In genomic region chr5:68252678-68253520, GRCh38 we compare ENCODE assay signal across 8 cellular contexts. TPM values are rescaled to one million over a fixed set of nuclear protein-coding genes. Genes with fewer than 3 reads are reported as not detected.
DNase-seq lines count a peak whose midpoint lies in the region; ATAC-seq and TF ChIP-seq lines count a peak whose summit lies in the region.

No MANE protein-coding gene starts in this region.

- H3K36me3 ChIP-seq in SJCRH30 (no peaks in the 10 kb centered on the region; the same call in 1 of the 2 replicates), brain microvascular endothelial cell (replicated peaks) (no peaks in the 10 kb centered on the region), iPS DF 6.9 (ENCODE audit: control insufficient read depth, insufficient read depth, low read length) (no peaks in the 10 kb centered on the region)

- WGBS in iPS DF 6.9 (ENCODE audit: insufficient coverage, insufficient read length), result no CpG with 5 or more reads among the region's 6 CpGs

- in situ Hi-C loops in brain microvascular endothelial cell (cut with HindIII; ENCODE audit: low pct_ligation_motif_present, low sequenced_read_pairs), result loop anchor here (25.0 kb wide), 1 partner anchor 991 kb away; no protein-coding TSS in a partner anchor

- ATAC-seq in GM18861 (IDR thresholded peaks at IDR 0.05; ENCODE audit: unreplicated experiment) (peak; percentile 58), HG03095 (IDR thresholded peaks at IDR 0.05; ENCODE audit: unreplicated experiment) (no peak)

- no peaks in the 10 kb centered on the region for H3K4me1 ChIP-seq in SJCRH30
- H3K4me1 ChIP-seq in iPS DF 6.9 (ENCODE audit: control insufficient read depth, insufficient read depth, low read length), result peaks cover 6% of the 10 kb centered on the region

- H3K9me3 ChIP-seq in SJCRH30 (replicated peaks) (no peaks in the 10 kb centered on the region), iPS DF 6.9 (ENCODE audit: control insufficient read depth, insufficient read depth, low read length) (no peaks in the 10 kb centered on the region)

- H3K4me3 ChIP-seq in SJCRH30 (no peak overlapping the region), brain microvascular endothelial cell (ENCODE audit: low read depth, low read length) (no peak overlapping the region), iPS DF 6.9 (ENCODE audit: low read length) (no peak overlapping the region), skin epidermis (no peak overlapping the region)

- H3K27ac ChIP-seq in C4-2B, result no peak overlapping the region
- H3K27ac ChIP-seq in SJCRH30, result no peak overlapping the region
- no peak overlapping the region for H3K27ac ChIP-seq in brain microvascular endothelial cell
- H3K27ac ChIP-seq in iPS DF 6.9 (ENCODE audit: low read length), result no peak overlapping the region
- peak overlapping the region in 18 of 21 experiments; percentile 1 to 81 (median 59) for H3K27ac ChIP-seq in skin epidermis

- TF ChIP-seq CTCF in C4-2B (conservative IDR thresholded peaks at IDR 0.05), result peak; percentile 94
- peak; percentile 90 for TF ChIP-seq CTCF in brain microvascular endothelial cell (IDR thresholded peaks at IDR 0.05; ENCODE audit: low read depth, low read length, missing control alignments)

- H3K27me3 ChIP-seq in SJCRH30 (no peaks in the 10 kb centered on the region), brain microvascular endothelial cell (replicated peaks) (no peaks in the 10 kb centered on the region), iPS DF 6.9 (ENCODE audit: control insufficient read depth, insufficient read depth, low read length) (no peaks in the 10 kb centered on the region)

- peak in 52 of 76 experiments; percentile 2 to 65 (median 30) for DNase-seq in HUDEP-2 (lab: John Stamatoyannopoulos, UW; ENCODE audit: unreplicated experiment in 76 of 76)
- peak; percentile 57 to 73 for DNase-seq in SJCRH30
- DNase-seq in brain microvascular endothelial cell, result peak; percentile 67
- DNase-seq in iPS DF 6.9 (ENCODE audit: low read depth, low spot score), result peak; percentile 25

RNA-seq across cellular contexts. Expression of gene PIK3R1, which starts 37.3 kb away (rescaled TPM):
- 14.7 and 26.0 TPM in 2 replicates for total RNA-seq in SJCRH30 (2014; rRNA removed; shearing (Covaris generic))

Comparison
In these comparisons a context has a peak if more than half of its experiments do, and no peak if none do; other contexts are left out.
1. H3K27ac ChIP-seq: peak in skin epidermis (18 of 21); none in C4-2B (single experiment), SJCRH30 (single experiment), brain microvascular endothelial cell (single experiment) and iPS DF 6.9 (single experiment).
2. Peak in every context shown above with its lines, with median percentiles within 50 percentile points of each other: DNase-seq.